20 cellular contexts compared by ENCODE assay signal in genomic region chr6:10586302-10586701, GRCh38.
DNase-seq lines count a peak whose midpoint lies in the region; ATAC-seq, FAIRE-seq and TF ChIP-seq lines count a peak whose summit lies in the region.
"Had no signal": no experiment of that assay in that cellular context is flagged by ENCODE, and none has a peak within 500 bp of the region (broad histone marks: within the 10 kb centered on the region; RNA-seq: fewer than 3 reads in every experiment).

No MANE protein-coding gene starts in this region.

- no peak overlapping the region for H4K8ac ChIP-seq in H1 (ENCODE audit: extremely low read depth, insufficient read depth, low read length)

- H3K4me3 ChIP-seq in cardiac muscle cell (peak overlapping the region; percentile 43), H1 (ENCODE audit: extremely low read depth in 1 of 4, insufficient read depth in 2 of 4, low read depth in 3 of 4, low read length in 4 of 4) (peak overlapping the region; percentile 37 to 60 (median 46); a peak in 7 of 8 replicates), iPS-18c (ENCODE audit: insufficient read depth, low read depth, low read length) (peak overlapping the region; percentile 50)
- H3K4me3 ChIP-seq: colonic mucosa, K562 had no signal

- no peaks in the 10 kb centered on the region for H3K9me3 ChIP-seq in cardiac muscle cell (ENCODE audit: low read depth)
- H3K9me3 ChIP-seq in H1 (ENCODE audit: insufficient read depth in 2 of 2, low read depth in 1 of 2, low read length in 1 of 2), result no peaks in the 10 kb centered on the region
- H3K9me3 ChIP-seq in iPS-18c (ENCODE audit: control insufficient read depth, insufficient read depth, low read length), result no peaks in the 10 kb centered on the region
- H3K9me3 ChIP-seq: colonic mucosa had no signal

- peaks cover 41% of the 10 kb centered on the region for H3K4me1 Mint-ChIP-seq in type B pancreatic cell (ENCODE audit: unreplicated experiment)

- no peak for TF ChIP-seq EP300 in H1 (IDR thresholded peaks at IDR 0.05; ENCODE audit: borderline replicate concordance in 1 of 2, low read depth in 2 of 2, low read length in 2 of 2)

- peaks cover 24% of the 10 kb centered on the region for H3K23me2 ChIP-seq in H1 (ENCODE audit: low read depth, low read length)

- H3K36me3 Mint-ChIP-seq in type B pancreatic cell, result no peaks in the 10 kb centered on the region
- H3K36me3 Mint-ChIP-seq: activated naive CD8-positive, alpha-beta T cell had no signal

- H3K18ac ChIP-seq in H1 (ENCODE audit: extremely low read depth, low read length), result no peak overlapping the region; the same call in 1 of the 2 replicates

- H3K9ac ChIP-seq in H1 (replicated peaks in 1 of 4; ENCODE audit: extremely low read depth in 1 of 4, low read depth in 3 of 4, low read length in 3 of 4), result 0 out of 7 replicates have a peak overlapping the region, but pooled peaks of 1 of the 4 experiments have one; percentile 26

- ATAC-seq in Right ventricle myocardium inferior, result no peak
- no peak for ATAC-seq in activated CD4-positive, CD25-positive, alpha-beta regulatory T cell treated with anti-CD3 and anti-CD28 coated beads, Interleukin-2, amount 50 U/mL, for 24 hours
- ATAC-seq: K562 had no signal

- no peak overlapping the region for H3K4ac ChIP-seq in H1 (replicated peaks; ENCODE audit: insufficient read length, low read depth, low read length)

- no peak for TF ChIP-seq CTCF in cardiac muscle cell (IDR thresholded peaks at IDR 0.05; ENCODE audit: low read depth, low read length)
- no peak for TF ChIP-seq CTCF in H1 (IDR thresholded peaks at IDR 0.05; ENCODE audit: control extremely low read depth in 1 of 3, insufficient read depth in 1 of 3, low read depth in 1 of 3, low read length in 3 of 3)
- TF ChIP-seq CTCF in type B pancreatic cell (conservative IDR thresholded peaks at IDR 0.05), result no peak

- peak overlapping the region; percentile 96 for H3K27ac ChIP-seq in cardiac muscle cell
- 0 out of 2 replicates have a peak overlapping the region, but pooled peaks have one; percentile 42 for H3K27ac ChIP-seq in H1 (ENCODE audit: low read depth, low read length)
- H3K27ac ChIP-seq: colonic mucosa had no signal

- no peak overlapping the region for H2BK120ac ChIP-seq in H1 (replicated peaks; ENCODE audit: low read depth, low read length)

- H3K27me3 ChIP-seq in cardiac muscle cell (no peaks in the 10 kb centered on the region), H1 (replicated peaks in 1 of 4; ENCODE audit: control insufficient read depth in 3 of 4, extremely low read depth in 1 of 4, insufficient read depth in 3 of 4, low read length in 3 of 4) (no peaks in the 10 kb centered on the region)
- H3K27me3 ChIP-seq: colonic mucosa had no signal

- POLR2A ChIA-PET in H1 (lab: Charles Lee; ENCODE audit: partially characterized antibody), result interaction anchor here (0.9 to 3.9 kb wide), 9 partner anchors 9 to 109 kb away, joined by 3 to 25 read pairs (median 7); partner anchors contain the start of genes C6orf52, GCNT2 and PAK1IP1

- peaks cover 18% of the 10 kb centered on the region for H3K27me3 Mint-ChIP-seq in type B pancreatic cell
- H3K27me3 Mint-ChIP-seq: activated naive CD8-positive, alpha-beta T cell had no signal

- H4K20me1 ChIP-seq in H1 (replicated peaks in 1 of 2; ENCODE audit: control insufficient read depth in 1 of 2, insufficient read depth in 2 of 2, low read length in 2 of 2), result peaks cover 0 to 23% of the 10 kb centered on the region in 2 experiments

- CTCF ChIA-PET in H1 (lab: Charles Lee; ENCODE audit: partially characterized antibody), result interaction anchor here (0.7 to 1.7 kb wide), 5 partner anchors 25 to 76 kb away, joined by 3 to 4 read pairs (median 3); no protein-coding TSS in a partner anchor

- H2BK12ac ChIP-seq in H1 (ENCODE audit: low read depth, low read length), result peak overlapping the region; percentile 46

- no peak overlapping the region for H3K14ac ChIP-seq in H1 (ENCODE audit: insufficient read length)

- no peak overlapping the region for H2AFZ ChIP-seq in H1 (ENCODE audit: low read length)

- TF ChIP-seq RAD21 in H1 (IDR thresholded peaks at IDR 0.05 in 1 of 2, conservative IDR thresholded peaks at IDR 0.05 in 1 of 2; ENCODE audit: low read depth in 2 of 2, low read length in 2 of 2), result no peak

- H3K79me1 ChIP-seq in H1 (ENCODE audit: low read depth, low read length), result peaks cover 16% of the 10 kb centered on the region

- no peaks in the 10 kb centered on the region for H3K9me3 Mint-ChIP-seq in type B pancreatic cell
- H3K9me3 Mint-ChIP-seq: nephron progenitor cell had no signal

- peaks cover 53% of the 10 kb centered on the region for H3K4me1 ChIP-seq in cardiac muscle cell (ENCODE audit: low read depth)
- H3K4me1 ChIP-seq in H1 (replicated peaks in 1 of 4; ENCODE audit: control insufficient read depth in 3 of 4, insufficient read depth in 4 of 4, low read length in 3 of 4), result peaks cover 27 to 67% (median 47%) of the 10 kb centered on the region in 4 experiments
- H3K4me1 ChIP-seq: colonic mucosa had no signal

- H2AK5ac ChIP-seq in H1 (ENCODE audit: low read depth, low read length), result no peak overlapping the region

- WGBS in H1 (ENCODE audit: extremely low coverage in 1 of 2, insufficient coverage in 1 of 2, insufficient read length in 1 of 2, insufficient replicate concordance in 2 of 2, low coverage in 1 of 2, low lambda C conversion rate in 2 of 2, missing lambda C conversion rate in 1 of 2), 2 experiments, result 15% methylated on average over 5 of the region's 5 CpGs; no CpG with 5 or more reads in 1 of the 2 experiments

- no peak overlapping the region for H3K56ac ChIP-seq in H1 (replicated peaks; ENCODE audit: insufficient read length, low read depth, low read length)

- intact Hi-C loops in Right ventricle myocardium inferior (cut with DNase I), result loop anchor here (1.0 kb wide), 1 partner anchor 75 kb away; no protein-coding TSS in a partner anchor

- H4K91ac ChIP-seq in H1 (replicated peaks; ENCODE audit: insufficient read length, low read length), result no peak overlapping the region

- H2BK15ac ChIP-seq in H1 (ENCODE audit: low read length), result 0 out of 2 replicates have a peak overlapping the region, but pooled peaks have one; percentile 22

- H3K27ac Mint-ChIP-seq in type B pancreatic cell, result peak overlapping the region; percentile 77
- H3K27ac Mint-ChIP-seq: activated naive CD8-positive, alpha-beta T cell had no signal

- H2BK20ac ChIP-seq in H1 (ENCODE audit: low read length), result no peak overlapping the region

- peaks cover 41 to 77% of the 10 kb centered on the region in 2 experiments for H3K79me2 ChIP-seq in H1 (ENCODE audit: control insufficient read depth in 1 of 2, insufficient read depth in 2 of 2, low read length in 2 of 2)

- peak overlapping the region; percentile 85 for H3K4me3 Mint-ChIP-seq in type B pancreatic cell
- H3K4me3 Mint-ChIP-seq: activated naive CD8-positive, alpha-beta T cell had no signal

- no peak for FAIRE-seq in H1 (lab: Jason Lieb, UNC)
- FAIRE-seq: endometrium, K562, TTC549 had no signal

- H4K5ac ChIP-seq in H1 (ENCODE audit: insufficient read length, low read depth, low read length), result no peak overlapping the region

- H3K36me3 ChIP-seq in cardiac muscle cell, result no peaks in the 10 kb centered on the region
- H3K36me3 ChIP-seq in H1 (ENCODE audit: control insufficient read depth in 2 of 4, insufficient read depth in 4 of 4, low read length in 3 of 4), result peaks cover 0 to 4% (median 1%) of the 10 kb centered on the region in 4 experiments; a peak in 2 of 8 replicates
- H3K36me3 ChIP-seq: colonic mucosa had no signal

- peak overlapping the region; percentile 80 to 99 for H3K4me2 ChIP-seq in H1 (ENCODE audit: insufficient read depth in 1 of 2, low read depth in 2 of 2, low read length in 2 of 2)

- DNase-seq in cardiac muscle cell (ENCODE audit: low read depth in 1 of 2, low spot score in 1 of 2) (peak in 1 of 2 donors; percentile 13), Right ventricle myocardium inferior (ENCODE audit: missing footprints) (no peak), H1 (ENCODE audit: low read depth in 1 of 2, low spot score in 2 of 2) (no peak), type B pancreatic cell (ENCODE audit: extremely low spot score, unreplicated experiment) (no peak), MV-4-11 (lab: John Stamatoyannopoulos, UW) (no peak), GDM1 (lab: John Stamatoyannopoulos, UW) (no peak)
- DNase-seq: 8988T; activated CD4-positive, alpha-beta T cell treated with anti-CD3 and anti-CD28 coated beads for 48 hours; colonic mucosa; COR-L47; NCI-H1694; SHP77; SW 1271 had no signal

- H2BK5ac ChIP-seq in H1 (ENCODE audit: low read depth, low read length), result 0 out of 2 replicates have a peak overlapping the region, but pooled peaks have one; percentile 8

- no peak overlapping the region for H3K23ac ChIP-seq in H1 (ENCODE audit: insufficient read length)

- TF ChIP-seq POLR2A in H1 (IDR thresholded peaks at IDR 0.05; ENCODE audit: control extremely low read depth in 1 of 2, low read depth in 2 of 2, low read length in 2 of 2), result no peak

TF ChIP-seq in H1, 55 proteins besides CTCF, POLR2A, EP300 and RAD21:
- peak; percentile 45; the same call in 1 of the 2 replicates for TF ChIP-seq CREB1 (IDR thresholded peaks at IDR 0.05)
- peak; percentile 17; the same call in 1 of the 2 replicates for TF ChIP-seq POLR2AphosphoS5 (IDR thresholded peaks at IDR 0.05; ENCODE audit: low read depth, low read length)
- TF ChIP-seq SP4 (IDR thresholded peaks at IDR 0.05; ENCODE audit: low read length), result no peak
- TF ChIP-seq CBX5 (IDR thresholded peaks at IDR 0.05; ENCODE audit: low read depth, low read length), result no peak
- no peak for TF ChIP-seq BRCA1 (IDR thresholded peaks at IDR 0.05; ENCODE audit: low read depth, low read length)
- TF ChIP-seq SIN3A (conservative IDR thresholded peaks at IDR 0.05 in 1 of 2, IDR thresholded peaks at IDR 0.05 in 1 of 2; ENCODE audit: low read depth in 1 of 2, low read length in 2 of 2), result peak in 1 of 2 experiments; percentile 55; a peak in 1 of 4 replicates
- TF ChIP-seq JUND (IDR thresholded peaks at IDR 0.05; ENCODE audit: low read length), result no peak
- no peak for TF ChIP-seq CHD1 (IDR thresholded peaks at IDR 0.05; ENCODE audit: low read depth, low read length)
- no peak for TF ChIP-seq BACH1 (IDR thresholded peaks at IDR 0.05; ENCODE audit: low read length)
